ENCODE assay signal across 16 cellular contexts in the genomic region with DNA sequence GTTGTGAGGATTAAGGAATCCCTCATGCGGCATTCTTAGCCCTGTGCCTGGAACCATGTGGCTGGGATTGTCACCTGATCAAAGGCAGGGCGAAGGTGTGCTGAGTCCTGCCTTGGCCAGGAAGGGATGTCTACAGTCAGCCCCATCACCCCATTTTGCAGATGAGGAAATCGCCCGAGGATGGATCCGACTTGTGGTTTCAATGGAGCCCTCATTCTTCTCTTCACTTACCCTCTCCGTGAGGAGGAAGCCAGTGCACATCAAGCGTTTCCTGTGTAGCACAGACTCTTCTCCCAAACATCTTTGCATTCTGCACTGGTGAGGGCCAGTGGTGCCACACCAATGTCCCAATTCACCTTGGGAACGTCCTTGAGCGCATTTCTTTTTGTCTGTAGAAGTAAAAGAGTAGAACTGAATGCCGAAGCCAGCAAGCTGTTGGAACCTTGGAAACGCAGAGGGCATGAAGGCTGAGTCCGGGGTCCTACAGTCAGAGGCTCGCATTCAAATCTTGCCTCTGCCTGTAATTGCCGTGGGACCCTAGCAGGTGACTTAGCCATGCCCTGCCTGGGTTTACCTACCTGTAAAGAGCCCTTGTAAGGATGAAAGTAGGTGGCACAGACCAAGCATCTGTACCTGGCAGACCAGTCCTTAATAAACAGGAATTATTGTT.
DNase-seq lines count a peak whose midpoint lies in the region; ATAC-seq lines count a peak whose summit lies in the region.
"Had no signal": no experiment of that assay in that cellular context is flagged by ENCODE, and none has a peak within 500 bp of the region (broad histone marks: within the 10 kb centered on the region; RNA-seq: fewer than 3 reads in every experiment).

No MANE protein-coding gene starts in this region.

- H3K27me3 Mint-ChIP-seq in central memory CD8-positive, alpha-beta T cell = peaks cover 18% of the 10 kb centered on the region

- DNase-seq in SIG-M5 treated with dmso at 0.1 percent for 504 hours (lab: John Stamatoyannopoulos, UW; ENCODE audit: unreplicated experiment) = peak; percentile 71
- DNase-seq in SIG-M5 (lab: John Stamatoyannopoulos, UW) = no peak
- DNase-seq in Kasumi-1 (lab: John Stamatoyannopoulos, UW) = peak; percentile 69 to 82
- DNase-seq in central memory CD8-positive, alpha-beta T cell (ENCODE audit: low spot score in 2 of 2) = no peak
- peak; percentile 28 for DNase-seq in posterior vena cava (ENCODE audit: low spot score)
- DNase-seq in OCI-M1 (lab: John Stamatoyannopoulos, UW) = no peak
- DNase-seq in COLO829 (ENCODE audit: low spot score) = no peak
- no peak for DNase-seq in T-helper 2 cell
- DNase-seq: 8988T, gastrocnemius medialis, HCEC 1CT, NCI-H146, SW 1271, trophoblast cell had no signal

- no peaks in the 10 kb centered on the region for H3K36me3 Mint-ChIP-seq in central memory CD8-positive, alpha-beta T cell (ENCODE audit: insufficient read depth)

- no peak for ATAC-seq in central memory CD8-positive, alpha-beta T cell (replicated peaks; ENCODE audit: extremely low read depth, poor library complexity, severe bottlenecking)
- ATAC-seq: gastrocnemius medialis, left lobe of liver had no signal

- H3K27ac Mint-ChIP-seq in central memory CD8-positive, alpha-beta T cell (ENCODE audit: low read depth) = peak overlapping the region; percentile 88
- H3K27ac Mint-ChIP-seq: activated T-helper 2 cell treated with anti-CD3 and anti-CD28 coated beads, Interferon-gamma antibody, Interleukin-2, Interleukin-4, amounts not matched to agents 10 μg/mL and 5 μg/mL and 100 μg/mL, durations not matched to agents 14 hours and 24 hours and 36 hours had no signal

- H3K4me1 Mint-ChIP-seq in central memory CD8-positive, alpha-beta T cell = peaks cover 41% of the 10 kb centered on the region

- intact Hi-C loops in posterior vena cava (cut with DNase I) = loop anchor here in 1 of 2 donors (10.0 kb wide), 1 partner anchor 160 kb away; no protein-coding TSS in a partner anchor

- H3K4me3 Mint-ChIP-seq in central memory CD8-positive, alpha-beta T cell = no peak overlapping the region

- no peaks in the 10 kb centered on the region for H3K9me3 Mint-ChIP-seq in central memory CD8-positive, alpha-beta T cell
- H3K9me3 Mint-ChIP-seq: activated T-helper 2 cell treated with anti-CD3 and anti-CD28 coated beads, Interferon-gamma antibody, Interleukin-2, Interleukin-4, amounts not matched to agents 10 μg/mL and 5 μg/mL and 100 μg/mL, durations not matched to agents 14 hours and 24 hours and 36 hours had no signal

Comparison
In these comparisons a context has a peak if more than half of its experiments do, and no peak if none do; other contexts are left out.
1. DNase-seq: peak in SIG-M5 treated with dmso at 0.1 percent for 504 hours (single experiment), Kasumi-1 (2 of 2) and posterior vena cava (single experiment); none in SIG-M5 (single experiment), central memory CD8-positive, alpha-beta T cell (0 of 2), OCI-M1 (single experiment), COLO829 (single experiment) and T-helper 2 cell (0 of 5).